1 cellular context compared by ENCODE assay signal in genomic region chr7:4445777-4446176, GRCh38.
TF ChIP-seq lines count a peak whose summit lies in the region.

No MANE protein-coding gene starts in this region.

TF ChIP-seq in HepG2, 621 proteins besides CTCF, POLR2A, EP300 and RAD21:
- TF ChIP-seq MNT (IDR thresholded peaks at IDR 0.05): peak; percentile 54; the same call in 1 of the 2 replicates
- TF ChIP-seq DR1 (CRISPR knock-in tag; IDR thresholded peaks at IDR 0.05): no peak
